Comparison of ENCODE assay signal across 10 cellular contexts in the genomic region with DNA sequence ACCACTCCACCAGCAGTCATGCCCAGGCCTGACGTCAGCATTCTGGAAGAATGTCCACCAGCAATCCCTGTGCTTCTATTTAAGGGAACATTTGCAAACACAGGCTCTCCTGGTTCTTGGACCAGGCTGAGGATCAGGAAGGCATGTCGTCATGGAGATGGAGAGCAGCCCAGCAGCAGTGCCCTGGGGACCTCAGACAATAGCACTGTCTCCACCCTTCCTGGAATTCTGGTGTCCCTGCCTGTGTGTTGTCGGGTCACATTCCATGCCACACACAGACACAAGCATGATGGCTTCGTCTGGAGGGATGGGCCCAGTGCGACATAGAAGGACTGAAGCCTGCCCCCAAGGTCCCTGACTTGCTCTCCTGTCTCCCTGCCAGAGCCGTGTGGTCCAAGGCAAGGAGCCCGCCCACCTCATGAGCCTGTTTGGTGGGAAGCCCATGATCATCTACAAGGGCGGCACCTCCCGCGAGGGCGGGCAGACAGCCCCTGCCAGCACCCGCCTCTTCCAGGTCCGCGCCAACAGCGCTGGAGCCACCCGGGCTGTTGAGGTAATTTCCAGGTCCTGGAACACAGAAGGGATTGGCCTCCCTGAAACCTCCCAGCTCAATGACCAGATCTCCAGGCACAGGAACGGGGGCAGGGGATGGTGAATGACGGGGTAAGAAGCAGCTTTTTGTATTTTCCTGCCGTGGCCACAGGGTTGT. TPM values are rescaled to one million over a fixed set of nuclear protein-coding genes. Genes with fewer than 3 reads are reported as not detected.
DNase-seq lines count a peak whose midpoint lies in the region; ATAC-seq, FAIRE-seq and TF ChIP-seq lines count a peak whose summit lies in the region.
"Had no signal": no experiment of that assay in that cellular context is flagged by ENCODE, and none has a peak within 500 bp of the region (broad histone marks: within the 10 kb centered on the region; RNA-seq: fewer than 3 reads in every experiment).

No MANE protein-coding gene starts in this region.

- peak; percentile 71 for DNase-seq in GM04504 (ENCODE audit: low read depth)
- peak; percentile 37 for DNase-seq in cerebellar cortex (ENCODE audit: low spot score)
- peak; percentile 89 for DNase-seq in kidney
- no peak for DNase-seq in T-helper 2 cell
- DNase-seq: activated B cell treated with CpG ODN at 0.5 μM for 24 hours; effector memory CD8-positive, alpha-beta T cell had no signal

- H3K9ac ChIP-seq in kidney (ENCODE audit: low read length in 2 of 2) (peak overlapping the region in 1 of 2 donors; percentile 55), skeletal muscle tissue (ENCODE audit: low read depth in 1 of 3, low read length in 3 of 3) (peak overlapping the region; percentile 52 to 69 (median 68))

- H3K36me3 ChIP-seq in kidney (ENCODE audit: control insufficient read depth in 1 of 2, insufficient read depth in 2 of 2, low read length in 2 of 2), result peaks cover 47 to 57% of the 10 kb centered on the region in 2 donors
- peaks cover 58 to 74% (median 70%) of the 10 kb centered on the region in 3 donors for H3K36me3 ChIP-seq in skeletal muscle tissue (ENCODE audit: control insufficient read depth in 3 of 3, insufficient read depth in 3 of 3, low read length in 3 of 3)

- ATAC-seq in HG03460 (IDR thresholded peaks at IDR 0.05; ENCODE audit: unreplicated experiment) (no peak), GM21367 (IDR thresholded peaks at IDR 0.05; ENCODE audit: unreplicated experiment) (no peak), GM19324 (IDR thresholded peaks at IDR 0.05; ENCODE audit: low FRiP score, unreplicated experiment) (no peak)
- ATAC-seq: effector memory CD8-positive, alpha-beta T cell had no signal

- no peaks in the 10 kb centered on the region for H3K27me3 ChIP-seq in skeletal muscle tissue (ENCODE audit: control insufficient read depth in 3 of 3, insufficient read depth in 3 of 3, low read length in 3 of 3)

- no peak for TF ChIP-seq CTCF in kidney (IDR thresholded peaks at IDR 0.05; ENCODE audit: borderline replicate concordance, extremely low read depth, insufficient read depth)

- H3K4me1 ChIP-seq in kidney (ENCODE audit: control insufficient read depth in 1 of 2, insufficient read depth in 1 of 2, low read depth in 1 of 2, low read length in 2 of 2), result peaks cover 0 to 2% of the 10 kb centered on the region in 2 donors
- H3K4me1 ChIP-seq in skeletal muscle tissue (ENCODE audit: control insufficient read depth in 3 of 3, insufficient read depth in 3 of 3, low read length in 3 of 3), result peaks cover 31 to 41% (median 35%) of the 10 kb centered on the region in 3 donors

- FAIRE-seq in kidney (lab: Jason Lieb, UNC), result no peak

- H3K9me3 ChIP-seq in kidney (ENCODE audit: control insufficient read depth in 1 of 2, low read length in 2 of 2) (no peaks in the 10 kb centered on the region), skeletal muscle tissue (ENCODE audit: control insufficient read depth in 3 of 3, low read length in 3 of 3) (no peaks in the 10 kb centered on the region)

- H3K27ac ChIP-seq in kidney (ENCODE audit: low read depth in 2 of 2, low read length in 2 of 2) (peak overlapping the region; percentile 75 to 86), skeletal muscle tissue (ENCODE audit: low read depth, low read length) (peak overlapping the region; percentile 85)

- no peak overlapping the region for H3K4me3 ChIP-seq in kidney (ENCODE audit: low read length in 2 of 2)
- peak overlapping the region; percentile 17 to 61 (median 36) for H3K4me3 ChIP-seq in skeletal muscle tissue (ENCODE audit: low read length in 3 of 3)

- intact Hi-C loops in kidney (cut with DNase I), result no loop called here

RNA-seq across cellular contexts. Expression of a gene that starts 43.8 kb away (rescaled TPM):
- total RNA-seq in kidney (229 TPM), skeletal muscle tissue (76.7 TPM)
- polyA plus RNA-seq in kidney (ENCODE audit: insufficient read depth, low read depth, low replicate concordance), result 165 TPM

RNA-seq across cellular contexts. Expression of a gene that starts 58.3 kb away (rescaled TPM):
- total RNA-seq in kidney (511 TPM), skeletal muscle tissue (342 TPM)
- 235 TPM for polyA plus RNA-seq in kidney (ENCODE audit: insufficient read depth, low read depth, low replicate concordance)

Comparison
In these comparisons a context has a peak if more than half of its experiments do, and no peak if none do; other contexts are left out.
1. DNase-seq: peak in GM04504 (single experiment), cerebellar cortex (single experiment) and kidney (single experiment); none in T-helper 2 cell (0 of 5).
2. H3K4me3 ChIP-seq: peak in skeletal muscle tissue (3 of 3); none in kidney (0 of 2).